In genomic region chr1:180777072-180777689, GRCh38 we compare ENCODE assay signal across 25 cellular contexts.
"Had no signal": no experiment of that assay in that cellular context is flagged by ENCODE, and none has a peak within 500 bp of the region (broad histone marks: within the 10 kb centered on the region; RNA-seq: fewer than 3 reads in every experiment).

No MANE protein-coding gene starts in this region.

- H3K4me3 Mint-ChIP-seq: activated naive CD8-positive, alpha-beta T cell treated with anti-CD3 and anti-CD28 coated beads for 36 hours; activated T-helper 17 cell treated with anti-CD3 and anti-CD28 coated beads, Interleukin-2, amount 50 U/mL, for 72 hours; immature natural killer cell; memory B cell; neural crest cell; T-cell; T-helper 2 cell treated with Interferon-gamma antibody and Interleukin-4, amounts not matched to agents 5 μg/mL and 100 μg/mL, for 36 hours had no signal

- H3K27me3 Mint-ChIP-seq: activated naive CD8-positive, alpha-beta T cell treated with anti-CD3 and anti-CD28 coated beads for 36 hours; activated T-helper 17 cell treated with anti-CD3 and anti-CD28 coated beads, Interleukin-2, amount 50 U/mL, for 72 hours; memory B cell; T-cell had no signal

- H3K4me3 ChIP-seq: breast epithelium, coronary artery, esophagus muscularis mucosa, hepatocyte, prostate gland, thyroid gland, upper lobe of right lung had no signal

- H3K27ac ChIP-seq: breast epithelium, coronary artery, esophagus muscularis mucosa, hepatocyte, prostate gland, thyroid gland, upper lobe of right lung, WERI-Rb-1 had no signal

- H2AFZ ChIP-seq: hepatocyte had no signal

- FAIRE-seq: astrocyte had no signal

- H3K27me3 ChIP-seq: breast epithelium, esophagus muscularis mucosa, hepatocyte, thyroid gland, upper lobe of right lung had no signal

- H3K9me3 ChIP-seq: breast epithelium, esophagus muscularis mucosa, prostate gland, thyroid gland, upper lobe of right lung had no signal

- DNase-seq: activated CD4-positive, alpha-beta T cell treated with anti-CD3 and anti-CD28 coated beads for 1 hour; activated naive CD8-positive, alpha-beta T cell treated with anti-CD3 and anti-CD28 coated beads for 36 hours; activated T-cell treated with anti-CD3 and anti-CD28 coated beads, Interleukin-2, amount 50 U/mL, for 1 hour; cerebellar nuclear complex; glutamatergic neuron; immature natural killer cell; kidney glomerular epithelial cell; left ventricle myocardium superior; stimulated activated CD4-positive, alpha-beta T cell treated with anti-CD3 and anti-CD28 coated beads, Interleukin-12 subunit alpha, Interleukin-12 subunit beta, amount 100 ng/mL, for 4 hours; stimulated activated CD4-positive, alpha-beta T cell treated with anti-CD3 and anti-CD28 coated beads, Interleukin-4, amount 100 ng/mL, for 4 hours; stimulated activated naive CD8-positive, alpha-beta T cell treated with anti-CD3 and anti-CD28 coated beads, Interleukin-15, Interleukin-2, amounts not matched to agents 100 U/mL and 50 U/mL, for 24 hours; T-cell; thyroid gland; upper lobe of right lung; WERI-Rb-1 had no signal

- ATAC-seq: activated T-helper 17 cell treated with anti-CD3 and anti-CD28 coated beads, Interleukin-2, amount 50 U/mL, for 72 hours; left ventricle myocardium superior; stimulated activated naive CD8-positive, alpha-beta T cell treated with anti-CD3 and anti-CD28 coated beads, Interleukin-15, Interleukin-2, amounts not matched to agents 100 U/mL and 50 U/mL, for 24 hours; T-cell; upper lobe of right lung had no signal

- H3K27ac Mint-ChIP-seq: activated naive CD8-positive, alpha-beta T cell treated with anti-CD3 and anti-CD28 coated beads for 36 hours; activated T-helper 17 cell treated with anti-CD3 and anti-CD28 coated beads, Interleukin-2, amount 50 U/mL, for 72 hours; immature natural killer cell; memory B cell; T-cell; T-helper 2 cell treated with Interferon-gamma antibody and Interleukin-4, amounts not matched to agents 5 μg/mL and 100 μg/mL, for 36 hours had no signal

- H3K4me1 ChIP-seq: breast epithelium, prostate gland, thyroid gland, upper lobe of right lung had no signal

- H3K9me3 Mint-ChIP-seq: activated naive CD8-positive, alpha-beta T cell treated with anti-CD3 and anti-CD28 coated beads for 36 hours; activated T-helper 17 cell treated with anti-CD3 and anti-CD28 coated beads, Interleukin-2, amount 50 U/mL, for 72 hours; immature natural killer cell; memory B cell; T-cell; T-helper 2 cell treated with Interferon-gamma antibody and Interleukin-4, amounts not matched to agents 5 μg/mL and 100 μg/mL, for 36 hours had no signal

- H3K36me3 ChIP-seq: breast epithelium, esophagus muscularis mucosa, prostate gland, thyroid gland, upper lobe of right lung, WERI-Rb-1 had no signal

- H3K4me2 ChIP-seq: hepatocyte had no signal
